Comparison of ENCODE assay signal across 28 cellular contexts in the genomic region with DNA sequence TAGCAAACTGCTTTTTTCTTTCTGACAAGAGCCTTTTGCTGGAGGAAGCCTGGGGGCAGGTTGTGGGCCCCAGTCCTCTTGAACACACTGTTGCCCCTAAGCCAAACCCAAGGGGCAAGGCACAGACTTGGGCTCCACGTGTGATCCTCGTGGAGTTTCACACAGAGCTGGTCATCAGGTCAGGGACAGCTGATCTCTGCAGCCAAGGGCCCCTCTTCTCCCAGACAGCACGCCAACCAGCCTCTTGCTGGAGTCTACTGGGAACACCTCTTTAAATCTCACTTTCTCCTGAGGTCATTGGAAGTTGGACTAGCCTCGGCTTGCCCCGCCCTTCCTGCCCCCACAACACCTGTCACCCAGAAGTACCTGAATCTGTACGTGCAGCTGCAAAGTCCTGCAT.
"Had no signal": no experiment of that assay in that cellular context is flagged by ENCODE, and none has a peak within 500 bp of the region (broad histone marks: within the 10 kb centered on the region; RNA-seq: fewer than 3 reads in every experiment).

No MANE protein-coding gene starts in this region.

- H3K27ac Mint-ChIP-seq: activated CD4-positive, alpha-beta T cell treated with anti-CD3 and anti-CD28 coated beads, Interleukin-2, amount 10 ng/mL, durations not matched to agents 7 days and 5 days; activated CD8-positive, alpha-beta T cell treated with anti-CD3 and anti-CD28 coated beads, Interleukin-2, amount 10 ng/mL, durations not matched to agents 7 days and 5 days; activated naive CD8-positive, alpha-beta T cell; activated T-cell treated with anti-CD3 and anti-CD28 coated beads, Interleukin-2, amount 50 U/mL, for 24 hours; activated T-helper 2 cell treated with anti-CD3 and anti-CD28 coated beads, Interferon-gamma antibody, Interleukin-2, Interleukin-4, amounts not matched to agents 10 μg/mL and 5 μg/mL and 100 μg/mL, durations not matched to agents 14 hours and 24 hours and 36 hours; mesothelial cell of epicardium; natural killer cell; stimulated activated memory B cell treated with anti-CD40 and anti-IgM and Interleukin-4, amounts not matched to agents 10 μg/mL and 1 μg/mL and 100 μg/mL, for 72 hours; T-cell; T-helper 2 cell treated with Interferon-gamma antibody and Interleukin-4, amounts not matched to agents 5 μg/mL and 100 μg/mL, for 36 hours had no signal

- H3K27me3 Mint-ChIP-seq: activated naive CD8-positive, alpha-beta T cell; activated T-cell treated with anti-CD3 and anti-CD28 coated beads, Interleukin-2, amount 50 U/mL, for 24 hours; stimulated activated memory B cell treated with anti-CD40 and anti-IgM and Interleukin-4, amounts not matched to agents 10 μg/mL and 1 μg/mL and 100 μg/mL, for 72 hours; T-cell had no signal

- H3K4me1 Mint-ChIP-seq: natural killer cell; stimulated activated memory B cell treated with anti-CD40 and anti-IgM and Interleukin-4, amounts not matched to agents 10 μg/mL and 1 μg/mL and 100 μg/mL, for 72 hours; T-cell had no signal

- H3K36me3 Mint-ChIP-seq: activated naive CD8-positive, alpha-beta T cell; natural killer cell had no signal

- H3K4me3 Mint-ChIP-seq: activated CD4-positive, alpha-beta T cell treated with anti-CD3 and anti-CD28 coated beads, Interleukin-2, amount 10 ng/mL, durations not matched to agents 7 days and 5 days; activated CD8-positive, alpha-beta T cell treated with anti-CD3 and anti-CD28 coated beads, Interleukin-2, amount 10 ng/mL, durations not matched to agents 7 days and 5 days; activated naive CD8-positive, alpha-beta T cell; activated T-cell treated with anti-CD3 and anti-CD28 coated beads, Interleukin-2, amount 50 U/mL, for 24 hours; mesothelial cell of epicardium; natural killer cell; stimulated activated memory B cell treated with anti-CD40 and anti-IgM and Interleukin-4, amounts not matched to agents 10 μg/mL and 1 μg/mL and 100 μg/mL, for 72 hours; T-cell; T-helper 2 cell treated with Interferon-gamma antibody and Interleukin-4, amounts not matched to agents 5 μg/mL and 100 μg/mL, for 36 hours had no signal

- H3K9me3 Mint-ChIP-seq: activated CD4-positive, alpha-beta T cell treated with anti-CD3 and anti-CD28 coated beads, Interleukin-2, amount 10 ng/mL, durations not matched to agents 7 days and 5 days; activated T-cell treated with anti-CD3 and anti-CD28 coated beads, Interleukin-2, amount 50 U/mL, for 24 hours; activated T-helper 2 cell treated with anti-CD3 and anti-CD28 coated beads, Interferon-gamma antibody, Interleukin-2, Interleukin-4, amounts not matched to agents 10 μg/mL and 5 μg/mL and 100 μg/mL, durations not matched to agents 14 hours and 24 hours and 36 hours; mesothelial cell of epicardium; natural killer cell; stimulated activated memory B cell treated with anti-CD40 and anti-IgM and Interleukin-4, amounts not matched to agents 10 μg/mL and 1 μg/mL and 100 μg/mL, for 72 hours; T-cell; T-helper 2 cell treated with Interferon-gamma antibody and Interleukin-4, amounts not matched to agents 5 μg/mL and 100 μg/mL, for 36 hours had no signal

- H3K27ac ChIP-seq: adrenal gland, ascending aorta, brain microvascular endothelial cell, foreskin keratinocyte, left ventricle myocardium inferior, parathyroid adenoma, right lobe of liver, testis, VCaP had no signal

- DNase-seq: activated CD4-positive, alpha-beta T cell treated with anti-CD3 and anti-CD28 coated beads, Interleukin-2, amount 10 ng/mL, durations not matched to agents 7 days and 5 days; activated CD4-positive, CD25-positive, alpha-beta regulatory T cell treated with anti-CD3 and anti-CD28 coated beads, Interleukin-2, amount 50 U/mL, for 72 hours; activated CD8-positive, alpha-beta T cell treated with anti-CD3 and anti-CD28 coated beads, Interleukin-2, amount 10 ng/mL, durations not matched to agents 7 days and 5 days; activated naive CD4-positive, alpha-beta T cell; activated T-cell treated with anti-CD3 and anti-CD28 coated beads, Interleukin-2, amount 50 U/mL, for 24 hours; brain microvascular endothelial cell; central memory CD4-positive, alpha-beta T cell; dermis blood vessel endothelial cell; effector memory CD4-positive, alpha-beta T cell; foreskin keratinocyte; hypothalamus; left ventricle myocardium inferior; natural killer cell; right lobe of liver; small intestine; stimulated activated CD4-positive, alpha-beta T cell treated with anti-CD3 and anti-CD28 coated beads, Interleukin-15, amount 100 ng/mL, for 24 hours; T-cell; testis; trophoblast cell had no signal
